ENCODE assay signal across 1 cellular context in the genomic region with DNA sequence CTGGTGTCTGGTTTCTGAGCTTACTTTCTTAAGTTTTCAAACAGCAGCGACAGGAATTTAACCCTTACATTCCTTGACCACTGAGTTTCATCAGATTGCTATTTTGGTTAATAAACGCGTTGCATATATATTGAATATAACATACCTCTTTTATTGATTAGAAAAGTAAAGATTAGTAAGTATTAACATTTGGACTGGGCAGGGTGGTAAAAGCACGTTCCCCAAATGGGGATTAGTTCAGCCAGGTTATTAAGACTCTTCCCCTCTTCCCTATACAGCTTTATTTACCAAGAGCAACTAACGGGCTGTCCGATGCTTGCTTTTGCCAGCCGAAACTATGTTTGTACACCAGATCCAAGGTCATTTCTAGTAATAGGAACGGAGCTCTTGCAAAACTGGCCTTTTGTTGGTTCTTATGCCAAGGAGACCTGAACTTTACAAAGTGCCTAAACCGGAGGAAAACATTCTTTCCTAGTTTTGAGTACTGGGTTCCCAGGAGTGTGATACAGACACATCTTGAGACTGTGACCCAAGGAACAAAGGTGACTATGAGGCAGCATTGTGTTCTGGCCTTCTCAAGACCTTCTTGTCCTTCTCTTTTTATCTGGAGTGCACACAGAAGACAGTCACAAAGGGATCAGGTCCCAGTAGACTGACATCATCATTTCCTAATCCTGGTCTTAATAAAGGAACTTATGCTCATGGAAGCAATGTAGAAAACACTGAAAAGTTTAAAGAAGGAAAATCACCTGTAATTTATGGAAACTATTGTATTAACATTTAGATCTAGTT.
TF ChIP-seq lines count a peak whose summit lies in the region.

No MANE protein-coding gene starts in this region.

TF ChIP-seq in HepG2, 621 proteins besides CTCF, POLR2A, EP300 and RAD21 (continues in another document):
- TF ChIP-seq, protein P1, sequence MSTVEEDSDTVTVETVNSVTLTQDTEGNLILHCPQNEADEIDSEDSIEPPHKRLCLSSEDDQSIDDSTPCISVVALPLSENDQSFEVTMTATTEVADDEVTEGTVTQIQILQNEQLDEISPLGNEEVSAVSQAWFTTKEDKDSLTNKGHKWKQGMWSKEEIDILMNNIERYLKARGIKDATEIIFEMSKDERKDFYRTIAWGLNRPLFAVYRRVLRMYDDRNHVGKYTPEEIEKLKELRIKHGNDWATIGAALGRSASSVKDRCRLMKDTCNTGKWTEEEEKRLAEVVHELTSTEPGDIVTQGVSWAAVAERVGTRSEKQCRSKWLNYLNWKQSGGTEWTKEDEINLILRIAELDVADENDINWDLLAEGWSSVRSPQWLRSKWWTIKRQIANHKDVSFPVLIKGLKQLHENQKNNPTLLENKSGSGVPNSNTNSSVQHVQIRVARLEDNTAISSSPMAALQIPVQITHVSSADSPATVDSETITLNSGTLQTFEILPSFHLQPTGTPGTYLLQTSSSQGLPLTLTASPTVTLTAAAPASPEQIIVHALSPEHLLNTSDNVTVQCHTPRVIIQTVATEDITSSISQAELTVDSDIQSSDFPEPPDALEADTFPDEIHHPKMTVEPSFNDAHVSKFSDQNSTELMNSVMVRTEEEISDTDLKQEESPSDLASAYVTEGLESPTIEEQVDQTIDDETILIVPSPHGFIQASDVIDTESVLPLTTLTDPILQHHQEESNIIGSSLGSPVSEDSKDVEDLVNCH (CRISPR knock-in tag; IDR thresholded peaks at IDR 0.05), result no peak
- TF ChIP-seq ERF (CRISPR knock-in tag; IDR thresholded peaks at IDR 0.05) (peak; percentile 48; the same call in 1 of the 2 replicates), HNRNPUL1 (IDR thresholded peaks at IDR 0.05; ENCODE audit: low read depth, low read length) (no peak), ZNF337 (CRISPR knock-in tag; IDR thresholded peaks at IDR 0.05; ENCODE audit: borderline replicate concordance, low read depth) (no peak), ZNF264 (CRISPR knock-in tag; IDR thresholded peaks at IDR 0.05) (peak; percentile 86; the same call in 1 of the 2 replicates), FIP1L1 (IDR thresholded peaks at IDR 0.05; ENCODE audit: borderline replicate concordance, insufficient read depth, low read depth, low read length) (no peak), ZNF225 (CRISPR knock-in tag; IDR thresholded peaks at IDR 0.05) (no peak), ZNF549 (CRISPR knock-in tag; IDR thresholded peaks at IDR 0.05) (no peak), MBNL3 (CRISPR knock-in tag; conservative IDR thresholded peaks at IDR 0.05) (no peak), GTF3A (CRISPR knock-in tag; conservative IDR thresholded peaks at IDR 0.05) (no peak), RFXAP (CRISPR knock-in tag; IDR thresholded peaks at IDR 0.05; ENCODE audit: borderline replicate concordance) (0 out of 2 replicates have a peak, but pooled peaks have one; percentile 32), TBX2 (CRISPR knock-in tag; IDR thresholded peaks at IDR 0.05; ENCODE audit: borderline replicate concordance) (peak; percentile 86), RAD51 (IDR thresholded peaks at IDR 0.05; ENCODE audit: borderline replicate concordance) (no peak), KMT2A (CRISPR knock-in tag; IDR thresholded peaks at IDR 0.05) (peak; percentile 52; the same call in 1 of the 2 replicates), HNF4G (IDR thresholded peaks at IDR 0.05; ENCODE audit: borderline replicate concordance, low read depth, low read length) (peak; percentile 59; the same call in 1 of the 2 replicates), HNF4G (CRISPR knock-in tag; IDR thresholded peaks at IDR 0.05; ENCODE audit: borderline replicate concordance, low read depth) (no peak), PHF8 (CRISPR knock-in tag; IDR thresholded peaks at IDR 0.05) (peak; percentile 42; the same call in 1 of the 2 replicates), ZNF552 (CRISPR knock-in tag; IDR thresholded peaks at IDR 0.05; ENCODE audit: borderline replicate concordance) (no peak), SRY (CRISPR knock-in tag; IDR thresholded peaks at IDR 0.05) (no peak), CEBPZ (IDR thresholded peaks at IDR 0.05; ENCODE audit: low read length) (no peak), KAT8 (CRISPR knock-in tag; IDR thresholded peaks at IDR 0.05) (peak; percentile 32; the same call in 1 of the 2 replicates), HIC2 (CRISPR knock-in tag; IDR thresholded peaks at IDR 0.05; ENCODE audit: low read depth) (peak; percentile 89), ZNF138 (CRISPR knock-in tag; IDR thresholded peaks at IDR 0.05; ENCODE audit: low read depth) (no peak), PAF1 (CRISPR knock-in tag; IDR thresholded peaks at IDR 0.05) (no peak), NR2F2 (IDR thresholded peaks at IDR 0.05; ENCODE audit: borderline replicate concordance, low read depth) (peak; percentile 76), ZNF143 (CRISPR knock-in tag; IDR thresholded peaks at IDR 0.05) (no peak), ZNF276 (CRISPR knock-in tag; IDR thresholded peaks at IDR 0.05; ENCODE audit: low read depth) (no peak), YY1 (IDR thresholded peaks at IDR 0.05; ENCODE audit: insufficient read depth, insufficient replicate concordance, low read depth, low read length) (no peak), SNAPC4 (CRISPR knock-in tag; IDR thresholded peaks at IDR 0.05) (0 out of 2 replicates have a peak, but pooled peaks have one; percentile 40), GATAD1 (CRISPR knock-in tag; IDR thresholded peaks at IDR 0.05) (peak; percentile 54), ZNF34 (CRISPR knock-in tag; IDR thresholded peaks at IDR 0.05; ENCODE audit: borderline replicate concordance) (no peak), ZNF878 (CRISPR knock-in tag; IDR thresholded peaks at IDR 0.05) (peak; percentile 74; the same call in 1 of the 2 replicates), ZNF720 (CRISPR knock-in tag; IDR thresholded peaks at IDR 0.05) (no peak)
- TF ChIP-seq, protein P2, sequence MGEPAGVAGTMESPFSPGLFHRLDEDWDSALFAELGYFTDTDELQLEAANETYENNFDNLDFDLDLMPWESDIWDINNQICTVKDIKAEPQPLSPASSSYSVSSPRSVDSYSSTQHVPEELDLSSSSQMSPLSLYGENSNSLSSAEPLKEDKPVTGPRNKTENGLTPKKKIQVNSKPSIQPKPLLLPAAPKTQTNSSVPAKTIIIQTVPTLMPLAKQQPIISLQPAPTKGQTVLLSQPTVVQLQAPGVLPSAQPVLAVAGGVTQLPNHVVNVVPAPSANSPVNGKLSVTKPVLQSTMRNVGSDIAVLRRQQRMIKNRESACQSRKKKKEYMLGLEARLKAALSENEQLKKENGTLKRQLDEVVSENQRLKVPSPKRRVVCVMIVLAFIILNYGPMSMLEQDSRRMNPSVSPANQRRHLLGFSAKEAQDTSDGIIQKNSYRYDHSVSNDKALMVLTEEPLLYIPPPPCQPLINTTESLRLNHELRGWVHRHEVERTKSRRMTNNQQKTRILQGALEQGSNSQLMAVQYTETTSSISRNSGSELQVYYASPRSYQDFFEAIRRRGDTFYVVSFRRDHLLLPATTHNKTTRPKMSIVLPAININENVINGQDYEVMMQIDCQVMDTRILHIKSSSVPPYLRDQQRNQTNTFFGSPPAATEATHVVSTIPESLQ (CRISPR knock-in tag; conservative IDR thresholded peaks at IDR 0.05), result no peak
- TF ChIP-seq, protein P3, sequence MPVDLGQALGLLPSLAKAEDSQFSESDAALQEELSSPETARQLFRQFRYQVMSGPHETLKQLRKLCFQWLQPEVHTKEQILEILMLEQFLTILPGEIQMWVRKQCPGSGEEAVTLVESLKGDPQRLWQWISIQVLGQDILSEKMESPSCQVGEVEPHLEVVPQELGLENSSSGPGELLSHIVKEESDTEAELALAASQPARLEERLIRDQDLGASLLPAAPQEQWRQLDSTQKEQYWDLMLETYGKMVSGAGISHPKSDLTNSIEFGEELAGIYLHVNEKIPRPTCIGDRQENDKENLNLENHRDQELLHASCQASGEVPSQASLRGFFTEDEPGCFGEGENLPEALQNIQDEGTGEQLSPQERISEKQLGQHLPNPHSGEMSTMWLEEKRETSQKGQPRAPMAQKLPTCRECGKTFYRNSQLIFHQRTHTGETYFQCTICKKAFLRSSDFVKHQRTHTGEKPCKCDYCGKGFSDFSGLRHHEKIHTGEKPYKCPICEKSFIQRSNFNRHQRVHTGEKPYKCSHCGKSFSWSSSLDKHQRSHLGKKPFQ (CRISPR knock-in tag; IDR thresholded peaks at IDR 0.05; ENCODE audit: insufficient replicate concordance), result no peak
